Comparison of ENCODE assay signal across 5 cellular contexts in the genomic region with DNA sequence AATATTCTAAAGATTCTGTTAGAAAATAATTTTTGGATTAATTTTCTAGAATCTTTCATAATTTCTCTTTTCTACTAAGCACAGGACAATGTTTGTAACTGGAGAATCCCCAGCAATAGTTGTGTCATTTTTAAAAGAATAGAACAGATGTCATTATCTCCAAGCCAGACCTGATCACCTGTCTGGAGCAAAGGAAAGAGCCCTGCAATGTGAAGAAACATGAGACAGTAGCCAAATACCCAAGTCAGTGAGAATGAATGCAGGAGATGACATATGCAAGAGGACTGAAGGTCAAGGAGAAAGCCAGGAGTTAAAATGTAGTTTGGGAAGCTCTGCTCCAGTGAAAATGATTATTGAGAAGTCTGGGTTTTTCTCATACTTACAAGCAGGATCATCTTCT.
"Had no signal": no experiment of that assay in that cellular context is flagged by ENCODE, and none has a peak within 500 bp of the region (broad histone marks: within the 10 kb centered on the region; RNA-seq: fewer than 3 reads in every experiment).

No MANE protein-coding gene starts in this region.

- ATAC-seq: HepG2, K562 had no signal

- H3K27ac ChIP-seq: HL-60 had no signal

- H3K4me3 ChIP-seq: K562 had no signal

- DNase-seq: IMR-90, KBM-7 had no signal
